14 cellular contexts compared by ENCODE assay signal in genomic region chr12:122878780-122879612, GRCh38. TPM values are rescaled to one million over a fixed set of nuclear protein-coding genes. Genes with fewer than 3 reads are reported as not detected.
DNase-seq lines count a peak whose midpoint lies in the region; ATAC-seq and TF ChIP-seq lines count a peak whose summit lies in the region.
"Had no signal": no experiment of that assay in that cellular context is flagged by ENCODE, and none has a peak within 500 bp of the region (broad histone marks: within the 10 kb centered on the region; RNA-seq: fewer than 3 reads in every experiment).

No MANE protein-coding gene starts in this region.

- peaks cover 3% of the 10 kb centered on the region for H3K27me3 Mint-ChIP-seq in activated CD4-positive, alpha-beta memory T cell treated with anti-CD3 and anti-CD28 coated beads, Interleukin-2, amount 10 ng/mL, durations not matched to agents 7 days and 5 days
- peaks cover 29% of the 10 kb centered on the region for H3K27me3 Mint-ChIP-seq in activated CD4-positive, alpha-beta memory T cell treated with anti-CD3 and anti-CD28 coated beads for 36 hours
- H3K27me3 Mint-ChIP-seq in activated CD8-positive, alpha-beta T cell treated with anti-CD3 and anti-CD28 coated beads, Interleukin-2, amount 10 ng/mL, durations not matched to agents 7 days and 5 days (ENCODE audit: low read depth): no peaks in the 10 kb centered on the region
- H3K27me3 Mint-ChIP-seq in stimulated activated memory B cell treated with anti-CD40 and anti-IgM and Interleukin-4, amounts not matched to agents 10 μg/mL and 1 μg/mL and 100 μg/mL, for 72 hours: no peaks in the 10 kb centered on the region

- no peak overlapping the region for H3K4me3 Mint-ChIP-seq in activated CD4-positive, alpha-beta memory T cell treated with anti-CD3 and anti-CD28 coated beads, Interleukin-2, amount 10 ng/mL, durations not matched to agents 7 days and 5 days
- no peak overlapping the region for H3K4me3 Mint-ChIP-seq in activated CD4-positive, alpha-beta memory T cell treated with anti-CD3 and anti-CD28 coated beads for 36 hours
- no peak overlapping the region for H3K4me3 Mint-ChIP-seq in activated CD8-positive, alpha-beta T cell treated with anti-CD3 and anti-CD28 coated beads, Interleukin-2, amount 10 ng/mL, durations not matched to agents 7 days and 5 days
- H3K4me3 Mint-ChIP-seq in stimulated activated memory B cell treated with anti-CD40 and anti-IgM and Interleukin-4, amounts not matched to agents 10 μg/mL and 1 μg/mL and 100 μg/mL, for 72 hours: no peak overlapping the region

- H3K36me3 ChIP-seq in mucosa of descending colon (ENCODE audit: low read depth): no peaks in the 10 kb centered on the region
- H3K36me3 ChIP-seq: suprapubic skin had no signal

- no peak for TF ChIP-seq CTCF in mucosa of descending colon (IDR thresholded peaks at IDR 0.05)

- ATAC-seq in activated CD8-positive, alpha-beta T cell treated with anti-CD3 and anti-CD28 coated beads, Interleukin-2, amount 10 ng/mL, durations not matched to agents 7 days and 5 days: peak; percentile 31
- ATAC-seq in mucosa of descending colon: peak; percentile 21
- ATAC-seq in stimulated activated memory B cell treated with anti-CD40 and anti-IgM and Interleukin-4, amounts not matched to agents 10 μg/mL and 1 μg/mL and 100 μg/mL, for 72 hours: no peak
- no peak for ATAC-seq in HG03354 (IDR thresholded peaks at IDR 0.05; ENCODE audit: poor library complexity, severe bottlenecking, unreplicated experiment)
- ATAC-seq in GM19395 (IDR thresholded peaks at IDR 0.05; ENCODE audit: unreplicated experiment): no peak
- ATAC-seq: A549 had no signal

- H3K27ac Mint-ChIP-seq in activated CD4-positive, alpha-beta memory T cell treated with anti-CD3 and anti-CD28 coated beads, Interleukin-2, amount 10 ng/mL, durations not matched to agents 7 days and 5 days: no peak overlapping the region
- H3K27ac Mint-ChIP-seq in activated CD4-positive, alpha-beta memory T cell treated with anti-CD3 and anti-CD28 coated beads for 36 hours: no peak overlapping the region
- peak overlapping the region; percentile 32 for H3K27ac Mint-ChIP-seq in activated CD8-positive, alpha-beta T cell treated with anti-CD3 and anti-CD28 coated beads, Interleukin-2, amount 10 ng/mL, durations not matched to agents 7 days and 5 days
- peak overlapping the region; percentile 13 for H3K27ac Mint-ChIP-seq in stimulated activated memory B cell treated with anti-CD40 and anti-IgM and Interleukin-4, amounts not matched to agents 10 μg/mL and 1 μg/mL and 100 μg/mL, for 72 hours

- peaks cover 79% of the 10 kb centered on the region for H3K4me1 Mint-ChIP-seq in activated CD4-positive, alpha-beta memory T cell treated with anti-CD3 and anti-CD28 coated beads, Interleukin-2, amount 10 ng/mL, durations not matched to agents 7 days and 5 days
- H3K4me1 Mint-ChIP-seq in activated CD4-positive, alpha-beta memory T cell treated with anti-CD3 and anti-CD28 coated beads for 36 hours (ENCODE audit: low read depth): peaks cover 71% of the 10 kb centered on the region
- peaks cover 88% of the 10 kb centered on the region for H3K4me1 Mint-ChIP-seq in activated CD8-positive, alpha-beta T cell treated with anti-CD3 and anti-CD28 coated beads, Interleukin-2, amount 10 ng/mL, durations not matched to agents 7 days and 5 days (ENCODE audit: low read depth)
- H3K4me1 Mint-ChIP-seq in stimulated activated memory B cell treated with anti-CD40 and anti-IgM and Interleukin-4, amounts not matched to agents 10 μg/mL and 1 μg/mL and 100 μg/mL, for 72 hours: peaks cover 95% of the 10 kb centered on the region

- H3K36me3 Mint-ChIP-seq in activated CD4-positive, alpha-beta memory T cell treated with anti-CD3 and anti-CD28 coated beads, Interleukin-2, amount 10 ng/mL, durations not matched to agents 7 days and 5 days (ENCODE audit: low read depth): peaks cover 35% of the 10 kb centered on the region
- peaks cover 11% of the 10 kb centered on the region for H3K36me3 Mint-ChIP-seq in activated CD4-positive, alpha-beta memory T cell treated with anti-CD3 and anti-CD28 coated beads for 36 hours
- H3K36me3 Mint-ChIP-seq in activated CD8-positive, alpha-beta T cell treated with anti-CD3 and anti-CD28 coated beads, Interleukin-2, amount 10 ng/mL, durations not matched to agents 7 days and 5 days (ENCODE audit: low read depth): peaks cover 33% of the 10 kb centered on the region
- peaks cover 20% of the 10 kb centered on the region for H3K36me3 Mint-ChIP-seq in stimulated activated memory B cell treated with anti-CD40 and anti-IgM and Interleukin-4, amounts not matched to agents 10 μg/mL and 1 μg/mL and 100 μg/mL, for 72 hours

- H3K4me3 ChIP-seq in mucosa of descending colon: no peak overlapping the region
- H3K4me3 ChIP-seq: A549, dorsolateral prefrontal cortex, MG63, skin epidermis, suprapubic skin had no signal

- no peaks in the 10 kb centered on the region for H3K9me3 ChIP-seq in mucosa of descending colon
- H3K9me3 ChIP-seq: A549, MG63, suprapubic skin had no signal

- peak; percentile 15 for DNase-seq in activated CD4-positive, alpha-beta memory T cell treated with anti-CD3 and anti-CD28 coated beads, Interleukin-2, amount 10 ng/mL, durations not matched to agents 7 days and 5 days
- DNase-seq in activated CD4-positive, alpha-beta memory T cell treated with anti-CD3 and anti-CD28 coated beads for 36 hours: no peak
- no peak for DNase-seq in activated CD8-positive, alpha-beta T cell treated with anti-CD3 and anti-CD28 coated beads, Interleukin-2, amount 10 ng/mL, durations not matched to agents 7 days and 5 days
- DNase-seq in mucosa of descending colon (peak in 1 of 3 donors; percentile 31), GM19240 (ENCODE audit: insufficient read length, low spot score) (no peak)
- DNase-seq: MG63, NCI-H2081 treated with DMSO at 0.1 percent for 48 hours had no signal

- intact Hi-C loops in activated CD4-positive, alpha-beta memory T cell treated with anti-CD3 and anti-CD28 coated beads for 36 hours (cut with micrococcal nuclease): loop anchor here (10.0 kb wide), 1 partner anchor 154 kb away; no protein-coding TSS in a partner anchor
- intact Hi-C loops in mucosa of descending colon (cut with DNase I, micrococcal nuclease): no loop called here

- POLR2A ChIA-PET in activated CD4-positive, alpha-beta memory T cell treated with anti-CD3 and anti-CD28 coated beads, Interleukin-2, amount 10 ng/mL, durations not matched to agents 7 days and 5 days (lab: Charles Lee): interaction anchor here (1.0 to 11.5 kb wide), 2 partner anchors 10 to 20 kb away, joined by 3 to 136 read pairs; partner anchors contain the start of gene VPS37B
- POLR2A ChIA-PET in activated CD4-positive, alpha-beta memory T cell treated with anti-CD3 and anti-CD28 coated beads for 36 hours (lab: Charles Lee): no interaction called here
- POLR2A ChIA-PET in activated CD8-positive, alpha-beta T cell treated with anti-CD3 and anti-CD28 coated beads, Interleukin-2, amount 10 ng/mL, durations not matched to agents 7 days and 5 days (lab: Charles Lee): no interaction called here

- CTCF ChIA-PET in activated CD4-positive, alpha-beta memory T cell treated with anti-CD3 and anti-CD28 coated beads, Interleukin-2, amount 10 ng/mL, durations not matched to agents 7 days and 5 days (lab: Charles Lee): interaction anchor here (1.2 to 1.6 kb wide), 2 partner anchors 14 to 71 kb away, joined by 3 to 4 read pairs; no protein-coding TSS in a partner anchor
- CTCF ChIA-PET in activated CD4-positive, alpha-beta memory T cell treated with anti-CD3 and anti-CD28 coated beads for 36 hours (lab: Charles Lee): interaction anchor here (1.4 to 2.6 kb wide), 4 partner anchors 8 to 73 kb away, joined by 7 to 14 read pairs (median 10); no protein-coding TSS in a partner anchor
- CTCF ChIA-PET in activated CD8-positive, alpha-beta T cell treated with anti-CD3 and anti-CD28 coated beads, Interleukin-2, amount 10 ng/mL, durations not matched to agents 7 days and 5 days (lab: Charles Lee): interaction anchor here (1.7 to 4.4 kb wide), 5 partner anchors 8 to 69 kb away, joined by 5 to 30 read pairs (median 7); no protein-coding TSS in a partner anchor

- H3K9me3 Mint-ChIP-seq in activated CD4-positive, alpha-beta memory T cell treated with anti-CD3 and anti-CD28 coated beads, Interleukin-2, amount 10 ng/mL, durations not matched to agents 7 days and 5 days: no peaks in the 10 kb centered on the region
- H3K9me3 Mint-ChIP-seq in activated CD4-positive, alpha-beta memory T cell treated with anti-CD3 and anti-CD28 coated beads for 36 hours: no peaks in the 10 kb centered on the region
- peaks cover 4% of the 10 kb centered on the region for H3K9me3 Mint-ChIP-seq in activated CD8-positive, alpha-beta T cell treated with anti-CD3 and anti-CD28 coated beads, Interleukin-2, amount 10 ng/mL, durations not matched to agents 7 days and 5 days (ENCODE audit: insufficient read depth)
- no peaks in the 10 kb centered on the region for H3K9me3 Mint-ChIP-seq in stimulated activated memory B cell treated with anti-CD40 and anti-IgM and Interleukin-4, amounts not matched to agents 10 μg/mL and 1 μg/mL and 100 μg/mL, for 72 hours

- peaks cover 28% of the 10 kb centered on the region for H3K4me1 ChIP-seq in mucosa of descending colon (ENCODE audit: low read depth)
- H3K4me1 ChIP-seq: A549 had no signal

RNA-seq across cellular contexts. Expression of gene VPS37B, which starts 16.9 kb away (rescaled TPM):
- 10 to 100 TPM; 27.1 to 27.7 TPM for total RNA-seq in activated CD4-positive, alpha-beta memory T cell treated with anti-CD3 and anti-CD28 coated beads, Interleukin-2, amount 10 ng/mL, durations not matched to agents 7 days and 5 days
- 10 to 100 TPM in 1 of 2 experiments, 1 to 10 TPM in 1; 10.0 to 10.4 TPM for total RNA-seq in activated CD4-positive, alpha-beta memory T cell treated with anti-CD3 and anti-CD28 coated beads for 36 hours
- 10 to 100 TPM; 24.9 to 26.5 TPM for total RNA-seq in activated CD8-positive, alpha-beta T cell treated with anti-CD3 and anti-CD28 coated beads, Interleukin-2, amount 10 ng/mL, durations not matched to agents 7 days and 5 days
- 100 to 1,000 TPM in 1 of 3 donors, 10 to 100 TPM in 2; 50.7 to 108 (median 81.8) TPM for total RNA-seq in mucosa of descending colon

RNA-seq across cellular contexts. Expression of gene HIP1R, which starts 43.7 kb away (rescaled TPM):
- 10 to 100 TPM; 23.4 to 24.7 TPM for total RNA-seq in activated CD4-positive, alpha-beta memory T cell treated with anti-CD3 and anti-CD28 coated beads, Interleukin-2, amount 10 ng/mL, durations not matched to agents 7 days and 5 days
- 10 to 100 TPM; 19.3 to 22.2 TPM for total RNA-seq in activated CD4-positive, alpha-beta memory T cell treated with anti-CD3 and anti-CD28 coated beads for 36 hours
- total RNA-seq in activated CD8-positive, alpha-beta T cell treated with anti-CD3 and anti-CD28 coated beads, Interleukin-2, amount 10 ng/mL, durations not matched to agents 7 days and 5 days: 10 to 100 TPM; 36.2 to 37.4 TPM
- total RNA-seq in mucosa of descending colon: 10 to 100 TPM; 37.8 to 76.5 (median 73.1) TPM

Comparison
In these comparisons a context has a peak if more than half of its experiments do, and no peak if none do; other contexts are left out.
1. H3K27ac Mint-ChIP-seq: peak in activated CD8-positive, alpha-beta T cell treated with anti-CD3 and anti-CD28 coated beads, Interleukin-2, amount 10 ng/mL, durations not matched to agents 7 days and 5 days (single experiment) and stimulated activated memory B cell treated with anti-CD40 and anti-IgM and Interleukin-4, amounts not matched to agents 10 μg/mL and 1 μg/mL and 100 μg/mL, for 72 hours (single experiment); none in activated CD4-positive, alpha-beta memory T cell treated with anti-CD3 and anti-CD28 coated beads, Interleukin-2, amount 10 ng/mL, durations not matched to agents 7 days and 5 days (single experiment) and activated CD4-positive, alpha-beta memory T cell treated with anti-CD3 and anti-CD28 coated beads for 36 hours (single experiment).
2. ATAC-seq: peak in activated CD8-positive, alpha-beta T cell treated with anti-CD3 and anti-CD28 coated beads, Interleukin-2, amount 10 ng/mL, durations not matched to agents 7 days and 5 days (single experiment) and mucosa of descending colon (single experiment); none in stimulated activated memory B cell treated with anti-CD40 and anti-IgM and Interleukin-4, amounts not matched to agents 10 μg/mL and 1 μg/mL and 100 μg/mL, for 72 hours (single experiment), HG03354 (single experiment) and GM19395 (single experiment).